1 cellular context compared by ENCODE assay signal in the genomic region with DNA sequence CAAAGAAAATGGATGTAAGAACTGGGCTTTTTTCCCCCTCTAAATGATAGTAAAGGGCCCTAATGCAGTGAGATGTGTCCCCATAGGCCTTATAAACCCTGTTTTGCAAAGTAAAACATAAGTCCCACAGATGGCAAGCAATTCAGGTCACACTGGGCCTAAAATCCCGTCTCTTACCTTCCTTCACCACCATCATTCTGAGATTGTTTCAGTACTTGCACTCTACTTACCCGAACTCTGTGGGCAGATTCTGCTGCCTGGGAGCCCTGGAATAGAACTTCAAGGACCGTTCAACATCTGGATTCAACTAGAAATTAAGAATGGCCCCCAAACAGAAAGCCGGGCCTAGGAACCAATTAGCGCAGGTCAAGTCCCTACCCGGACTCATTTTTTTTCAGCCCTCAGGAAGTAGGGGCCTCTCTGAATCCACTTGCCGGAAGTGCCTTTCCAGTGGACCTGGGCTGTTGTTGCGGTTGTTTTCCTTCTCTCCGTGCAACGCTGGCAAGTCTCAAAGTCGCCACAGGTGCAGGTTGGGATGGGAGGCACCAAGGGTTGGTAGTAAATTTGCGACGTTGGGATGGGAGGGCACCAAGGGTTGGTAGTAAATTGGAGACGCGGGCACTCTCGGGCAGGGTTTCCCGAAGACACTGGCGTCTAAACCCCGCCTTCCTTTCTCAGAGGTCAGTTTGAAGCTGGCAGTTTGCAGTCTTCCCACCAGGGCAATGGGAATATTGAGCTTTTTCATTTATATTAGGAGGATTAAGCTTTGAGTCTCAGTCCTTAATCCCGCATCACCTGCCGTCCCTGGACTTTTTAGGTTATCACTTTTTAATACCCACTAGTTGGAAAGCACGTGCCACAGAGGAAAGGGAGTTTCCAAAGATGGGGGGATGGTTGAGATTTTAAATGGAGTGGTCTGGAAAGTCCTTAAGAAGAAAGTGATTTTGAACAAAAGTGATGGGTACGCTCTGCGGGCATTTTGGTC.
TF ChIP-seq lines count a peak whose summit lies in the region.

A gene with protein sequence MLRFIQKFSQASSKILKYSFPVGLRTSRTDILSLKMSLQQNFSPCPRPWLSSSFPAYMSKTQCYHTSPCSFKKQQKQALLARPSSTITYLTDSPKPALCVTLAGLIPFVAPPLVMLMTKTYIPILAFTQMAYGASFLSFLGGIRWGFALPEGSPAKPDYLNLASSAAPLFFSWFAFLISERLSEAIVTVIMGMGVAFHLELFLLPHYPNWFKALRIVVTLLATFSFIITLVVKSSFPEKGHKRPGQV (plus strand): TSS at position 429 of the 985 bp plus-strand sequence. CDS start 2,888 bp downstream, outside the sequence.

TF ChIP-seq in HepG2, 621 proteins besides CTCF, POLR2A, EP300 and RAD21 (continued from another document and continues in another):
- TF ChIP-seq TP53 (CRISPR knock-in tag; conservative IDR thresholded peaks at IDR 0.05) (no peak), RXRA (CRISPR knock-in tag; IDR thresholded peaks at IDR 0.05) (no peak), ZNF547 (CRISPR knock-in tag; IDR thresholded peaks at IDR 0.05) (no peak), ZNF746 (CRISPR knock-in tag; IDR thresholded peaks at IDR 0.05) (no peak), GATA4 (IDR thresholded peaks at IDR 0.05; ENCODE audit: borderline replicate concordance, low read depth) (0 out of 2 replicates have a peak, but pooled peaks have one; percentile 20), ZNF484 (CRISPR knock-in tag; IDR thresholded peaks at IDR 0.05; ENCODE audit: borderline replicate concordance, low read depth) (no peak), DMAP1 (CRISPR knock-in tag; IDR thresholded peaks at IDR 0.05) (peak; percentile 88; the same call in 1 of the 2 replicates), SRSF4 (IDR thresholded peaks at IDR 0.05; ENCODE audit: low read depth, low read length, poor library complexity, severe bottlenecking) (no peak), ZBTB7B (CRISPR knock-in tag; IDR thresholded peaks at IDR 0.05) (no peak; the same call in 1 of the 2 replicates), ZNF256 (CRISPR knock-in tag; conservative IDR thresholded peaks at IDR 0.05) (no peak), RFX3 (CRISPR knock-in tag; IDR thresholded peaks at IDR 0.05) (no peak), NONO (IDR thresholded peaks at IDR 0.05) (no peak), NONO (CRISPR knock-in tag; conservative IDR thresholded peaks at IDR 0.05) (peak; percentile 59; the same call in 1 of the 2 replicates), ZKSCAN5 (CRISPR knock-in tag; IDR thresholded peaks at IDR 0.05) (no peak), NRL (CRISPR knock-in tag; IDR thresholded peaks at IDR 0.05; ENCODE audit: borderline replicate concordance) (no peak), PAWR (CRISPR knock-in tag; IDR thresholded peaks at IDR 0.05; ENCODE audit: borderline replicate concordance) (no peak), NFE2L2 (IDR thresholded peaks at IDR 0.05; ENCODE audit: low read length) (no peak)
- TF ChIP-seq, protein P1, sequence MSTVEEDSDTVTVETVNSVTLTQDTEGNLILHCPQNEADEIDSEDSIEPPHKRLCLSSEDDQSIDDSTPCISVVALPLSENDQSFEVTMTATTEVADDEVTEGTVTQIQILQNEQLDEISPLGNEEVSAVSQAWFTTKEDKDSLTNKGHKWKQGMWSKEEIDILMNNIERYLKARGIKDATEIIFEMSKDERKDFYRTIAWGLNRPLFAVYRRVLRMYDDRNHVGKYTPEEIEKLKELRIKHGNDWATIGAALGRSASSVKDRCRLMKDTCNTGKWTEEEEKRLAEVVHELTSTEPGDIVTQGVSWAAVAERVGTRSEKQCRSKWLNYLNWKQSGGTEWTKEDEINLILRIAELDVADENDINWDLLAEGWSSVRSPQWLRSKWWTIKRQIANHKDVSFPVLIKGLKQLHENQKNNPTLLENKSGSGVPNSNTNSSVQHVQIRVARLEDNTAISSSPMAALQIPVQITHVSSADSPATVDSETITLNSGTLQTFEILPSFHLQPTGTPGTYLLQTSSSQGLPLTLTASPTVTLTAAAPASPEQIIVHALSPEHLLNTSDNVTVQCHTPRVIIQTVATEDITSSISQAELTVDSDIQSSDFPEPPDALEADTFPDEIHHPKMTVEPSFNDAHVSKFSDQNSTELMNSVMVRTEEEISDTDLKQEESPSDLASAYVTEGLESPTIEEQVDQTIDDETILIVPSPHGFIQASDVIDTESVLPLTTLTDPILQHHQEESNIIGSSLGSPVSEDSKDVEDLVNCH (CRISPR knock-in tag; IDR thresholded peaks at IDR 0.05): no peak
- TF ChIP-seq, protein P2, sequence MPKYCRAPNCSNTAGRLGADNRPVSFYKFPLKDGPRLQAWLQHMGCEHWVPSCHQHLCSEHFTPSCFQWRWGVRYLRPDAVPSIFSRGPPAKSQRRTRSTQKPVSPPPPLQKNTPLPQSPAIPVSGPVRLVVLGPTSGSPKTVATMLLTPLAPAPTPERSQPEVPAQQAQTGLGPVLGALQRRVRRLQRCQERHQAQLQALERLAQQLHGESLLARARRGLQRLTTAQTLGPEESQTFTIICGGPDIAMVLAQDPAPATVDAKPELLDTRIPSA (CRISPR knock-in tag; IDR thresholded peaks at IDR 0.05; ENCODE audit: borderline replicate concordance): peak; percentile 61; the same call in 1 of the 2 replicates
- TF ChIP-seq, protein P3, sequence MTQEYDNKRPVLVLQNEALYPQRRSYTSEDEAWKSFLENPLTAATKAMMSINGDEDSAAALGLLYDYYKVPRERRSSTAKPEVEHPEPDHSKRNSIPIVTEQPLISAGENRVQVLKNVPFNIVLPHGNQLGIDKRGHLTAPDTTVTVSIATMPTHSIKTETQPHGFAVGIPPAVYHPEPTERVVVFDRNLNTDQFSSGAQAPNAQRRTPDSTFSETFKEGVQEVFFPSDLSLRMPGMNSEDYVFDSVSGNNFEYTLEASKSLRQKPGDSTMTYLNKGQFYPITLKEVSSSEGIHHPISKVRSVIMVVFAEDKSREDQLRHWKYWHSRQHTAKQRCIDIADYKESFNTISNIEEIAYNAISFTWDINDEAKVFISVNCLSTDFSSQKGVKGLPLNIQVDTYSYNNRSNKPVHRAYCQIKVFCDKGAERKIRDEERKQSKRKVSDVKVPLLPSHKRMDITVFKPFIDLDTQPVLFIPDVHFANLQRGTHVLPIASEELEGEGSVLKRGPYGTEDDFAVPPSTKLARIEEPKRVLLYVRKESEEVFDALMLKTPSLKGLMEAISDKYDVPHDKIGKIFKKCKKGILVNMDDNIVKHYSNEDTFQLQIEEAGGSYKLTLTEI (CRISPR knock-in tag; conservative IDR thresholded peaks at IDR 0.05): no peak
- TF ChIP-seq, protein P4, sequence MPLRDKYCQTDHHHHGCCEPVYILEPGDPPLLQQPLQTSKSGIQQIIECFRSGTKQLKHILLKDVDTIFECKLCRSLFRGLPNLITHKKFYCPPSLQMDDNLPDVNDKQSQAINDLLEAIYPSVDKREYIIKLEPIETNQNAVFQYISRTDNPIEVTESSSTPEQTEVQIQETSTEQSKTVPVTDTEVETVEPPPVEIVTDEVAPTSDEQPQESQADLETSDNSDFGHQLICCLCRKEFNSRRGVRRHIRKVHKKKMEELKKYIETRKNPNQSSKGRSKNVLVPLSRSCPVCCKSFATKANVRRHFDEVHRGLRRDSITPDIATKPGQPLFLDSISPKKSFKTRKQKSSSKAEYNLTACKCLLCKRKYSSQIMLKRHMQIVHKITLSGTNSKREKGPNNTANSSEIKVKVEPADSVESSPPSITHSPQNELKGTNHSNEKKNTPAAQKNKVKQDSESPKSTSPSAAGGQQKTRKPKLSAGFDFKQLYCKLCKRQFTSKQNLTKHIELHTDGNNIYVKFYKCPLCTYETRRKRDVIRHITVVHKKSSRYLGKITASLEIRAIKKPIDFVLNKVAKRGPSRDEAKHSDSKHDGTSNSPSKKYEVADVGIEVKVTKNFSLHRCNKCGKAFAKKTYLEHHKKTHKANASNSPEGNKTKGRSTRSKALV (CRISPR knock-in tag; IDR thresholded peaks at IDR 0.05): no peak
- TF ChIP-seq, protein P5, sequence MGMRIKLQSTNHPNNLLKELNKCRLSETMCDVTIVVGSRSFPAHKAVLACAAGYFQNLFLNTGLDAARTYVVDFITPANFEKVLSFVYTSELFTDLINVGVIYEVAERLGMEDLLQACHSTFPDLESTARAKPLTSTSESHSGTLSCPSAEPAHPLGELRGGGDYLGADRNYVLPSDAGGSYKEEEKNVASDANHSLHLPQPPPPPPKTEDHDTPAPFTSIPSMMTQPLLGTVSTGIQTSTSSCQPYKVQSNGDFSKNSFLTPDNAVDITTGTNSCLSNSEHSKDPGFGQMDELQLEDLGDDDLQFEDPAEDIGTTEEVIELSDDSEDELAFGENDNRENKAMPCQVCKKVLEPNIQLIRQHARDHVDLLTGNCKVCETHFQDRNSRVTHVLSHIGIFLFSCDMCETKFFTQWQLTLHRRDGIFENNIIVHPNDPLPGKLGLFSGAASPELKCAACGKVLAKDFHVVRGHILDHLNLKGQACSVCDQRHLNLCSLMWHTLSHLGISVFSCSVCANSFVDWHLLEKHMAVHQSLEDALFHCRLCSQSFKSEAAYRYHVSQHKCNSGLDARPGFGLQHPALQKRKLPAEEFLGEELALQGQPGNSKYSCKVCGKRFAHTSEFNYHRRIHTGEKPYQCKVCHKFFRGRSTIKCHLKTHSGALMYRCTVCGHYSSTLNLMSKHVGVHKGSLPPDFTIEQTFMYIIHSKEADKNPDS (CRISPR knock-in tag; IDR thresholded peaks at IDR 0.05): no peak
- TF ChIP-seq, protein P6, sequence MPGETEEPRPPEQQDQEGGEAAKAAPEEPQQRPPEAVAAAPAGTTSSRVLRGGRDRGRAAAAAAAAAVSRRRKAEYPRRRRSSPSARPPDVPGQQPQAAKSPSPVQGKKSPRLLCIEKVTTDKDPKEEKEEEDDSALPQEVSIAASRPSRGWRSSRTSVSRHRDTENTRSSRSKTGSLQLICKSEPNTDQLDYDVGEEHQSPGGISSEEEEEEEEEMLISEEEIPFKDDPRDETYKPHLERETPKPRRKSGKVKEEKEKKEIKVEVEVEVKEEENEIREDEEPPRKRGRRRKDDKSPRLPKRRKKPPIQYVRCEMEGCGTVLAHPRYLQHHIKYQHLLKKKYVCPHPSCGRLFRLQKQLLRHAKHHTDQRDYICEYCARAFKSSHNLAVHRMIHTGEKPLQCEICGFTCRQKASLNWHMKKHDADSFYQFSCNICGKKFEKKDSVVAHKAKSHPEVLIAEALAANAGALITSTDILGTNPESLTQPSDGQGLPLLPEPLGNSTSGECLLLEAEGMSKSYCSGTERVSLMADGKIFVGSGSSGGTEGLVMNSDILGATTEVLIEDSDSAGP (CRISPR knock-in tag; IDR thresholded peaks at IDR 0.05; ENCODE audit: borderline replicate concordance): no peak; the same call in 1 of the 2 replicates
- TF ChIP-seq, protein P7, sequence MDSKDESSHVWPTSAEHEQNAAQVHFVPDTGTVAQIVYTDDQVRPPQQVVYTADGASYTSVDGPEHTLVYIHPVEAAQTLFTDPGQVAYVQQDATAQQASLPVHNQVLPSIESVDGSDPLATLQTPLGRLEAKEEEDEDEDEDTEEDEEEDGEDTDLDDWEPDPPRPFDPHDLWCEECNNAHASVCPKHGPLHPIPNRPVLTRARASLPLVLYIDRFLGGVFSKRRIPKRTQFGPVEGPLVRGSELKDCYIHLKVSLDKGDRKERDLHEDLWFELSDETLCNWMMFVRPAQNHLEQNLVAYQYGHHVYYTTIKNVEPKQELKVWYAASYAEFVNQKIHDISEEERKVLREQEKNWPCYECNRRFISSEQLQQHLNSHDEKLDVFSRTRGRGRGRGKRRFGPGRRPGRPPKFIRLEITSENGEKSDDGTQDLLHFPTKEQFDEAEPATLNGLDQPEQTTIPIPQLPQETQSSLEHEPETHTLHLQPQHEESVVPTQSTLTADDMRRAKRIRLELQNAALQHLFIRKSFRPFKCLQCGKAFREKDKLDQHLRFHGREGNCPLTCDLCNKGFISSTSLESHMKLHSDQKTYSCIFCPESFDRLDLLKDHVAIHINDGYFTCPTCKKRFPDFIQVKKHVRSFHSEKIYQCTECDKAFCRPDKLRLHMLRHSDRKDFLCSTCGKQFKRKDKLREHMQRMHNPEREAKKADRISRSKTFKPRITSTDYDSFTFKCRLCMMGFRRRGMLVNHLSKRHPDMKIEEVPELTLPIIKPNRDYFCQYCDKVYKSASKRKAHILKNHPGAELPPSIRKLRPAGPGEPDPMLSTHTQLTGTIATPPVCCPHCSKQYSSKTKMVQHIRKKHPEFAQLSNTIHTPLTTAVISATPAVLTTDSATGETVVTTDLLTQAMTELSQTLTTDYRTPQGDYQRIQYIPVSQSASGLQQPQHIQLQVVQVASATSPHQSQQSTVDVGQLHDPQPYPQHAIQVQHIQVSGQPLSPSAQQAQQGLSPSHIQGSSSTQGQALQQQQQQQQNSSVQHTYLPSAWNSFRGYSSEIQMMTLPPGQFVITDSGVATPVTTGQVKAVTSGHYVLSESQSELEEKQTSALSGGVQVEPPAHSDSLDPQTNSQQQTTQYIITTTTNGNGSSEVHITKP (CRISPR knock-in tag; IDR thresholded peaks at IDR 0.05; ENCODE audit: low read depth): peak; percentile 61
- TF ChIP-seq, protein P8, sequence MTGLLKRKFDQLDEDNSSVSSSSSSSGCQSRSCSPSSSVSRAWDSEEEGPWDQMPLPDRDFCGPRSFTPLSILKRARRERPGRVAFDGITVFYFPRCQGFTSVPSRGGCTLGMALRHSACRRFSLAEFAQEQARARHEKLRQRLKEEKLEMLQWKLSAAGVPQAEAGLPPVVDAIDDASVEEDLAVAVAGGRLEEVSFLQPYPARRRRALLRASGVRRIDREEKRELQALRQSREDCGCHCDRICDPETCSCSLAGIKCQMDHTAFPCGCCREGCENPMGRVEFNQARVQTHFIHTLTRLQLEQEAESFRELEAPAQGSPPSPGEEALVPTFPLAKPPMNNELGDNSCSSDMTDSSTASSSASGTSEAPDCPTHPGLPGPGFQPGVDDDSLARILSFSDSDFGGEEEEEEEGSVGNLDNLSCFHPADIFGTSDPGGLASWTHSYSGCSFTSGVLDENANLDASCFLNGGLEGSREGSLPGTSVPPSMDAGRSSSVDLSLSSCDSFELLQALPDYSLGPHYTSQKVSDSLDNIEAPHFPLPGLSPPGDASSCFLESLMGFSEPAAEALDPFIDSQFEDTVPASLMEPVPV (CRISPR knock-in tag; IDR thresholded peaks at IDR 0.05): peak; percentile 62; the same call in 1 of the 2 replicates
- TF ChIP-seq, protein P9, sequence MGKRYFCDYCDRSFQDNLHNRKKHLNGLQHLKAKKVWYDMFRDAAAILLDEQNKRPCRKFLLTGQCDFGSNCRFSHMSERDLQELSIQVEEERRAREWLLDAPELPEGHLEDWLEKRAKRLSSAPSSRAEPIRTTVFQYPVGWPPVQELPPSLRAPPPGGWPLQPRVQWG (CRISPR knock-in tag; IDR thresholded peaks at IDR 0.05; ENCODE audit: borderline replicate concordance, low read depth): no peak
